In the genomic region with DNA sequence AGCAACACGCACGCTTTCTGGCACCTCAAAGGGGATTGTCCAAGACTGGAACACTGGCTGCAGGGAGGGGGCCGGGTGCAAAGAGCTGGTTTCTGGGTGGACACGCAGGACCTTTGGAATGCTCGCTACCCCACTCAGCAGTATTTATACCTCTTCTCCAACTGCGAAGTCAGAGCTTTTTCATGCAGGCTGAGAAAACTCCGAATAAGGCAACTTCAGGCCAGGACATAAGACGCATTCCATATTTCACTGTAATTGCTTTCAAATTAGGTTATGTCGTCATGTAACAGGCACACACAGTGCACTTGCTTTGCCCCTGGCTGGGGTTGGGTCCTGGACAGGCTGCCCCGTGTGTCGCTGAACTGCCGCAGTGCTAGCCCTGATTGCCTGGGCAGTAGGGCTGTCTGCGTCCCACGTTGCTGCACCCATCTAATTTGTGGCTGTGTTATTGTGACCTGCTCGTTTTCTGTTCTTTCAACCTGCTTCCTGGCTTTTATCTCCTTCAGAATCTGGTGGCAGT, we compare ENCODE assay signal across 10 cellular contexts. TPM values are rescaled to one million over a fixed set of nuclear protein-coding genes. Genes with fewer than 3 reads are reported as not detected.
DNase-seq lines count a peak whose midpoint lies in the region.
"Had no signal": no experiment of that assay in that cellular context is flagged by ENCODE, and none has a peak within 500 bp of the region (broad histone marks: within the 10 kb centered on the region; RNA-seq: fewer than 3 reads in every experiment).

No MANE protein-coding gene starts in this region.

- POLR2A ChIA-PET in activated CD4-positive, alpha-beta memory T cell treated with anti-CD3 and anti-CD28 coated beads, Interleukin-2, amount 10 ng/mL, durations not matched to agents 7 days and 5 days (lab: Charles Lee), result interaction anchor here (1.0 to 4.6 kb wide), 5 partner anchors 10 to 289 kb away, joined by 4 to 18 read pairs (median 5); partner anchors contain the start of genes ACTN4 and FAM98C
- POLR2A ChIA-PET in activated CD4-positive, alpha-beta memory T cell treated with anti-CD3 and anti-CD28 coated beads for 36 hours (lab: Charles Lee), result no interaction called here

- no peaks in the 10 kb centered on the region for H3K9me3 ChIP-seq in effector memory CD4-positive, alpha-beta T cell (ENCODE audit: control insufficient read depth, low read length)
- no peaks in the 10 kb centered on the region for H3K9me3 ChIP-seq in mesodermal cell (ENCODE audit: control insufficient read depth, low read length)

- H3K27ac ChIP-seq in effector memory CD4-positive, alpha-beta T cell (ENCODE audit: insufficient read depth, low read length, poor library complexity, severe bottlenecking), result peak overlapping the region; percentile 21
- peak overlapping the region; percentile 97 for H3K27ac ChIP-seq in mesodermal cell (ENCODE audit: low read depth, low read length, severe bottlenecking)
- H3K27ac ChIP-seq: VCaP had no signal

- H3K36me3 ChIP-seq in effector memory CD4-positive, alpha-beta T cell (ENCODE audit: control insufficient read depth, insufficient read depth, low read length), result peaks cover 3% of the 10 kb centered on the region
- peaks cover 70% of the 10 kb centered on the region for H3K36me3 ChIP-seq in mesodermal cell (ENCODE audit: control insufficient read depth, insufficient read depth, low read length)

- H3K27ac Mint-ChIP-seq in activated CD4-positive, alpha-beta memory T cell treated with anti-CD3 and anti-CD28 coated beads, Interleukin-2, amount 10 ng/mL, durations not matched to agents 7 days and 5 days, result peak overlapping the region; percentile 91
- no peak overlapping the region for H3K27ac Mint-ChIP-seq in activated CD4-positive, alpha-beta memory T cell treated with anti-CD3 and anti-CD28 coated beads for 36 hours

- no peak overlapping the region for H3K4me3 Mint-ChIP-seq in activated CD4-positive, alpha-beta memory T cell treated with anti-CD3 and anti-CD28 coated beads, Interleukin-2, amount 10 ng/mL, durations not matched to agents 7 days and 5 days
- no peak overlapping the region for H3K4me3 Mint-ChIP-seq in activated CD4-positive, alpha-beta memory T cell treated with anti-CD3 and anti-CD28 coated beads for 36 hours

- CTCF ChIA-PET in activated CD4-positive, alpha-beta memory T cell treated with anti-CD3 and anti-CD28 coated beads, Interleukin-2, amount 10 ng/mL, durations not matched to agents 7 days and 5 days (lab: Charles Lee), result interaction anchor here (1.2 to 1.5 kb wide), 2 partner anchors 17 to 45 kb away, joined by 3 to 4 read pairs; partner anchors contain the start of gene ACTN4
- CTCF ChIA-PET in activated CD4-positive, alpha-beta memory T cell treated with anti-CD3 and anti-CD28 coated beads for 36 hours (lab: Charles Lee), result no interaction called here

- 90 to 94% methylated on average over 14 of the region's 15 CpGs for WGBS in mesodermal cell (ENCODE audit: insufficient coverage in 2 of 2), 2 experiments

- H3K4me3 ChIP-seq in effector memory CD4-positive, alpha-beta T cell (ENCODE audit: insufficient read depth, low read depth, low read length, poor library complexity, severe bottlenecking), result peak overlapping the region; percentile 23
- no peak overlapping the region for H3K4me3 ChIP-seq in mesodermal cell (ENCODE audit: extremely low read depth, insufficient read depth, low read length, poor library complexity, severe bottlenecking)

- H3K27me3 ChIP-seq in effector memory CD4-positive, alpha-beta T cell (replicated peaks; ENCODE audit: control insufficient read depth, insufficient read depth, low read length, poor library complexity, severe bottlenecking), result no peaks in the 10 kb centered on the region

- no peaks in the 10 kb centered on the region for H3K9me3 Mint-ChIP-seq in activated CD4-positive, alpha-beta memory T cell treated with anti-CD3 and anti-CD28 coated beads, Interleukin-2, amount 10 ng/mL, durations not matched to agents 7 days and 5 days
- no peaks in the 10 kb centered on the region for H3K9me3 Mint-ChIP-seq in activated CD4-positive, alpha-beta memory T cell treated with anti-CD3 and anti-CD28 coated beads for 36 hours

- no peaks in the 10 kb centered on the region for H3K27me3 Mint-ChIP-seq in activated CD4-positive, alpha-beta memory T cell treated with anti-CD3 and anti-CD28 coated beads, Interleukin-2, amount 10 ng/mL, durations not matched to agents 7 days and 5 days
- no peaks in the 10 kb centered on the region for H3K27me3 Mint-ChIP-seq in activated CD4-positive, alpha-beta memory T cell treated with anti-CD3 and anti-CD28 coated beads for 36 hours

- peaks cover 64% of the 10 kb centered on the region for H3K36me3 Mint-ChIP-seq in activated CD4-positive, alpha-beta memory T cell treated with anti-CD3 and anti-CD28 coated beads, Interleukin-2, amount 10 ng/mL, durations not matched to agents 7 days and 5 days (ENCODE audit: low read depth)
- H3K36me3 Mint-ChIP-seq in activated CD4-positive, alpha-beta memory T cell treated with anti-CD3 and anti-CD28 coated beads for 36 hours, result peaks cover 1% of the 10 kb centered on the region

- intact Hi-C loops in activated CD4-positive, alpha-beta memory T cell treated with anti-CD3 and anti-CD28 coated beads for 36 hours (cut with micrococcal nuclease), result no loop called here

- peaks cover 52% of the 10 kb centered on the region for H3K4me1 ChIP-seq in effector memory CD4-positive, alpha-beta T cell (ENCODE audit: control insufficient read depth, insufficient read depth, low read length, poor library complexity, severe bottlenecking)
- H3K4me1 ChIP-seq in mesodermal cell (ENCODE audit: control insufficient read depth, insufficient read depth, low read length, poor library complexity, severe bottlenecking), result peaks cover 60% of the 10 kb centered on the region

- H3K4me1 Mint-ChIP-seq in activated CD4-positive, alpha-beta memory T cell treated with anti-CD3 and anti-CD28 coated beads, Interleukin-2, amount 10 ng/mL, durations not matched to agents 7 days and 5 days, result peaks cover 95% of the 10 kb centered on the region
- peaks cover 65% of the 10 kb centered on the region for H3K4me1 Mint-ChIP-seq in activated CD4-positive, alpha-beta memory T cell treated with anti-CD3 and anti-CD28 coated beads for 36 hours (ENCODE audit: low read depth)

- no peak for DNase-seq in activated CD4-positive, alpha-beta memory T cell treated with anti-CD3 and anti-CD28 coated beads, Interleukin-2, amount 10 ng/mL, durations not matched to agents 7 days and 5 days
- no peak for DNase-seq in activated CD4-positive, alpha-beta memory T cell treated with anti-CD3 and anti-CD28 coated beads for 36 hours
- DNase-seq in effector memory CD4-positive, alpha-beta T cell, result no peak
- DNase-seq in ureter (ENCODE audit: low spot score) (peak; percentile 80), RPMI8226 (no peak), NCI-H187 treated with DMSO at 0.1 percent for 48 hours (lab: John Stamatoyannopoulos, UW) (no peak)
- DNase-seq in effector CD4-positive, alpha-beta T cell, result no peak

RNA-seq across cellular contexts. Expression of gene ACTN4, which starts 44.5 kb away (rescaled TPM):
- total RNA-seq in activated CD4-positive, alpha-beta memory T cell treated with anti-CD3 and anti-CD28 coated beads, Interleukin-2, amount 10 ng/mL, durations not matched to agents 7 days and 5 days, result 100 to 1,000 TPM; 532 to 534 TPM
- total RNA-seq in activated CD4-positive, alpha-beta memory T cell treated with anti-CD3 and anti-CD28 coated beads for 36 hours, result 100 to 1,000 TPM; 267 to 270 TPM
- 478 TPM for polyA plus RNA-seq in mesodermal cell (2013, experiment 1 of 2)
- 340 TPM for polyA plus RNA-seq in mesodermal cell (2013, experiment 2 of 2)
- total RNA-seq in ureter, result 656 TPM

RNA-seq across cellular contexts. Expression of gene CAPN12, which starts 52.3 kb away (rescaled TPM):
- total RNA-seq in activated CD4-positive, alpha-beta memory T cell treated with anti-CD3 and anti-CD28 coated beads, Interleukin-2, amount 10 ng/mL, durations not matched to agents 7 days and 5 days, result 10 to 100 TPM; 22.9 to 24.9 TPM
- 1 to 10 TPM; 7.1 to 9.0 TPM for total RNA-seq in activated CD4-positive, alpha-beta memory T cell treated with anti-CD3 and anti-CD28 coated beads for 36 hours
- polyA plus RNA-seq in mesodermal cell (2013, experiment 1 of 2), result 4.4 TPM
- polyA plus RNA-seq in mesodermal cell (2013, experiment 2 of 2), result 3.0 TPM
- total RNA-seq in ureter, result 27.6 TPM
- total RNA-seq: myocyte had no signal
